In the genomic region with DNA sequence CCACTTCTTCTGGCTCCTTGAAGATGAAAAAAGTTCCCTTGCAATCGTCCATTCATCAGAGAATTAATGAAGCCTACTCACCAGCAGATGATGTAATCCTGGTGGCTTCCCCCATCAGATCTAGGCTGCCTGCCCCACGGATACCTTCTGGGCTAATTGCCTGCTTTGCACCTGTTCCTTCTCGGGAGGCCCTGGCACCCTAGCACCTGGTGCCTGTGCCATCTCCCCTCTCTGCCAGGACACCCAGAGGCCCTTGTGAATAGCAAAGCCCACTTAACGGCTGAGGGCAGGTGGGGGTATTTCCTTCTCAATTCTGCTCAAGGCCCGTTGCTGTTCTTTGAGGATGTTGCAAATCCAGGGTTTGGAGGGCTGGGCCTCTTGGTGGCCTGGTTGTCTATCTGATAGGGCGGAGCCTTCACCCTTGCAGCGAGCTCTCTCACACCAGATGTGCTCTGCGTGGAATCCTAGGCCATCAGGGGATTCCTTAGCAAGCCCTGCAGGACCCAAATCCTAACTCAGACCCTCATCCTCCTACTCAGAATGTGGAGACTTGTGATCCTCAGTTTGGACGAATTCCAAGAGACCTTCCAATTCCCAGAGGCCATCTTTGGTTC, we compare ENCODE assay signal across 9 cellular contexts. TPM values are rescaled to one million over a fixed set of nuclear protein-coding genes. Genes with fewer than 3 reads are reported as not detected.
A peak's percentile ranks its signal among the peaks of the same experiment; 100 is the strongest.
DNase-seq lines count a peak whose midpoint lies in the region; ATAC-seq and TF ChIP-seq lines count a peak whose summit lies in the region.
"Had no signal": no experiment of that assay in that cellular context is flagged by ENCODE, and none has a peak within 500 bp of the region (broad histone marks: within the 10 kb centered on the region; RNA-seq: fewer than 3 reads in every experiment).

A gene (minus strand): TSS at position 363 of the 614 bp plus-strand sequence. CDS start 22,360 bp downstream, outside the sequence.

- H3K4me1 ChIP-seq in stomach = peaks cover 0 to 20% (median 0%) of the 10 kb centered on the region in 4 donors

- TF ChIP-seq CTCF in fibroblast of the aortic adventitia (IDR thresholded peaks at IDR 0.05; ENCODE audit: insufficient read depth, low read length) (no peak), stomach (IDR thresholded peaks at IDR 0.05) (no peak)

- H3K27me3 ChIP-seq in stomach = peaks cover 0 to 6% (median 0%) of the 10 kb centered on the region in 3 donors

- H3K36me3 ChIP-seq in stomach = no peaks in the 10 kb centered on the region

- peak within 1 kb of the TSS in 2 of 5 donors; percentile 53 to 61 for H3K27ac ChIP-seq in stomach

- ATAC-seq in GM21737 (IDR thresholded peaks at IDR 0.05; ENCODE audit: unreplicated experiment) (no peak), HG02870 (IDR thresholded peaks at IDR 0.05; ENCODE audit: unreplicated experiment) (no peak)

- DNase-seq in DMS53 (lab: John Stamatoyannopoulos, UW) = peak; percentile 43
- DNase-seq in DMS53 treated with DMSO at 0.1 percent for 48 hours (lab: John Stamatoyannopoulos, UW; ENCODE audit: unreplicated experiment) = no peak
- peak; percentile 59 for DNase-seq in NCI-H774 (lab: John Stamatoyannopoulos, UW)
- DNase-seq in fibroblast of the aortic adventitia (ENCODE audit: low read depth) = no peak
- DNase-seq in stomach = no peak
- no peak for DNase-seq in dedifferentiated amniotic fluid mesenchymal stem cell (ENCODE audit: extremely low spot score)
- DNase-seq: activated naive CD4-positive, alpha-beta T cell treated with anti-CD3 and anti-CD28 coated beads, Interleukin-2, amount 10 ng/mL, durations not matched to agents 7 days and 5 days had no signal

- WGBS in stomach, 5 donors = 69 to 79% (median 72%) methylated on average over 9 of the region's 9 CpGs

- no peaks in the 10 kb centered on the region for H3K9me3 ChIP-seq in stomach

- H3K4me3 ChIP-seq in fibroblast of the aortic adventitia (ENCODE audit: low read depth, low read length) (no peak within 1 kb of the TSS), stomach (no peak within 1 kb of the TSS)

- no peak for TF ChIP-seq EP300 in stomach (IDR thresholded peaks at IDR 0.05)

- intact Hi-C loops in stomach (cut with DNase I; ENCODE audit: low total_unique reads) = no loop called here

- no peak for TF ChIP-seq POLR2A in stomach (IDR thresholded peaks at IDR 0.05)

RNA-seq across cellular contexts. Expression of the gene that starts here (rescaled TPM):
- total RNA-seq in fibroblast of the aortic adventitia (ENCODE audit: low replicate concordance) = 5.6 and 21.8 TPM in 2 replicates
- 10 to 100 TPM in 3 of 5 donors, 1 to 10 TPM in 1, not detected in 1; 9.6 to 54.7 (median 12.3) TPM for total RNA-seq in stomach
- 10 to 100 TPM in 2 of 3 donors, 1 to 10 TPM in 1; 9.1 to 12.7 (median 11.5) TPM for polyA plus RNA-seq in stomach

Comparison
In these comparisons a context has a peak if more than half of its experiments do, and no peak if none do; other contexts are left out.
1. DNase-seq: peak in DMS53 (single experiment) and NCI-H774 (single experiment); none in DMS53 treated with DMSO at 0.1 percent for 48 hours (single experiment), fibroblast of the aortic adventitia (single experiment), stomach (single experiment) and dedifferentiated amniotic fluid mesenchymal stem cell (single experiment).